In genomic region chr17:61551255-61551742, GRCh38 we compare ENCODE assay signal across 7 cellular contexts. TPM values are rescaled to one million over a fixed set of nuclear protein-coding genes. Genes with fewer than 3 reads are reported as not detected.
DNase-seq lines count a peak whose midpoint lies in the region; ATAC-seq and TF ChIP-seq lines count a peak whose summit lies in the region.

No MANE protein-coding gene starts in this region.

- ATAC-seq in HG03135 (IDR thresholded peaks at IDR 0.05; ENCODE audit: unreplicated experiment) = no peak

- DNase-seq in GM04503 (ENCODE audit: low read depth) (peak; percentile 8), WERI-Rb-1 (no peak), iPS-NIHi11 (ENCODE audit: low spot score) (peak; percentile 54), uterus (no peak), activated gamma-delta T cell (lab: John Stamatoyannopoulos, UW) (no peak)

- H3K79me2 ChIP-seq in Loucy (ENCODE audit: insufficient read depth, low read length) = no peaks in the 10 kb centered on the region

- peak; percentile 88 for TF ChIP-seq CTCF in Loucy (conservative IDR thresholded peaks at IDR 0.05; ENCODE audit: low read length)
- peak; percentile 50 for TF ChIP-seq CTCF in WERI-Rb-1 (IDR thresholded peaks at IDR 0.05; ENCODE audit: low read depth, low read length)
- peak; percentile 47 to 57 (median 52) for TF ChIP-seq CTCF in uterus (IDR thresholded peaks at IDR 0.05)

- intact Hi-C loops in uterus (cut with DNase I; ENCODE audit: low total_unique reads) = no loop called here

- H2AFZ ChIP-seq in Loucy (ENCODE audit: low read length) = no peak overlapping the region

- H3K27ac ChIP-seq in WERI-Rb-1 (no peak overlapping the region), uterus (no peak overlapping the region)

- no peak for TF ChIP-seq POLR2A in uterus (IDR thresholded peaks at IDR 0.05)

- H3K4me1 ChIP-seq in Loucy (ENCODE audit: insufficient read depth, low read length, poor library complexity, severe bottlenecking) = peaks cover 11% of the 10 kb centered on the region
- no peaks in the 10 kb centered on the region for H3K4me1 ChIP-seq in uterus

- no peaks in the 10 kb centered on the region for H4K20me1 ChIP-seq in Loucy (ENCODE audit: insufficient read depth, low read length, poor library complexity, severe bottlenecking)

- no peak overlapping the region for H3K4me2 ChIP-seq in Loucy (ENCODE audit: low read depth, low read length, poor library complexity, severe bottlenecking)

- H3K9me2 ChIP-seq in Loucy (replicated peaks; ENCODE audit: low read depth, low read length) = no peaks in the 10 kb centered on the region

- no peak overlapping the region for H3K9ac ChIP-seq in Loucy (ENCODE audit: low read depth, low read length, poor library complexity, severe bottlenecking)

- no peaks in the 10 kb centered on the region for H3K36me3 ChIP-seq in Loucy (ENCODE audit: insufficient read depth, low read length)
- no peaks in the 10 kb centered on the region for H3K36me3 ChIP-seq in WERI-Rb-1
- H3K36me3 ChIP-seq in uterus = no peaks in the 10 kb centered on the region

- H3K27me3 ChIP-seq in Loucy (ENCODE audit: insufficient read depth, low read length, poor library complexity, severe bottlenecking) (no peaks in the 10 kb centered on the region), WERI-Rb-1 (ENCODE audit: insufficient read depth, low read depth, severe bottlenecking) (no peaks in the 10 kb centered on the region), uterus (no peaks in the 10 kb centered on the region)

- H3F3A ChIP-seq in Loucy (ENCODE audit: low read depth) = no peaks in the 10 kb centered on the region

- no peak overlapping the region for H3K4me3 ChIP-seq in Loucy (ENCODE audit: low read length, poor library complexity, severe bottlenecking)
- H3K4me3 ChIP-seq in WERI-Rb-1 (ENCODE audit: low read depth, low read length) = no peak overlapping the region
- no peak overlapping the region for H3K4me3 ChIP-seq in uterus

- H3K9me3 ChIP-seq in Loucy (ENCODE audit: insufficient read depth, low read depth, low read length) (no peaks in the 10 kb centered on the region), WERI-Rb-1 (ENCODE audit: severe bottlenecking) (no peaks in the 10 kb centered on the region), uterus (no peaks in the 10 kb centered on the region)

RNA-seq across cellular contexts. Expression of gene NACA2, which starts 39.7 kb away (rescaled TPM):
- total RNA-seq in uterus = not detected

Comparison
In these comparisons a context has a peak if more than half of its experiments do, and no peak if none do; other contexts are left out.
1. DNase-seq: peak in GM04503 (single experiment) and iPS-NIHi11 (single experiment); none in WERI-Rb-1 (single experiment), uterus (0 of 2) and activated gamma-delta T cell (single experiment).
2. Peak in every context shown above with its lines, with median percentiles within 50 percentile points of each other: CTCF ChIP-seq.